20 cellular contexts compared by ENCODE assay signal in the genomic region with DNA sequence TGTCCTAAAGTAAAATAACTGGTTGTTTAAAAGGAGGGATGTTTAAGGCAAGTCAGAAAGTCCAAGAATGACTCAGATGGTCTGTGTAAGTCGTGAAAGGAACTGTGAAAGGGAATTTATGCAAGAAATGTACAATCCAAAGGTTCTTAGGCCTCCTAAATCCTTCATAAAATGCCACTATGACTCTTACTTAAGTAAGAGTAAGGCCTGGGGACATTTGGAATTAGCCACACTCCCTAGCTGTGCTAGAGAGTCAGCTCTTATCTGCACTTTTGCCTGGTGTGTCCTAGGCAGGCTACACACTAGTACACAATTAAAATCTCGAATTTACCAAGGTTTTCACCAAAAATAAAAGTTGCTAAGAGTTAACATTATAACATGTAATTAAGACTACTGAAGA.
A peak's percentile ranks its signal among the peaks of the same experiment; 100 is the strongest.
DNase-seq lines count a peak whose midpoint lies in the region; ATAC-seq and TF ChIP-seq lines count a peak whose summit lies in the region.
"Had no signal": no experiment of that assay in that cellular context is flagged by ENCODE, and none has a peak within 500 bp of the region (broad histone marks: within the 10 kb centered on the region; RNA-seq: fewer than 3 reads in every experiment).

No MANE protein-coding gene starts in this region.

- no peak for ATAC-seq in HG03108 (IDR thresholded peaks at IDR 0.05; ENCODE audit: unreplicated experiment)
- ATAC-seq in heart right ventricle: no peak

- CTCF ChIA-PET in CD8-positive, alpha-beta memory T cell (lab: Charles Lee): no interaction called here
- CTCF ChIA-PET in HEK293 (lab: Yijun Ruan, JAX): no interaction called here

- peaks cover 0 to 1% of the 10 kb centered on the region in 2 donors for H3K27me3 Mint-ChIP-seq in CD8-positive, alpha-beta memory T cell
- H3K27me3 Mint-ChIP-seq: CD4-positive, alpha-beta memory T cell; CD4-positive, CD25-positive, alpha-beta regulatory T cell had no signal

- H3K4me3 ChIP-seq in CD8-positive, alpha-beta memory T cell (ENCODE audit: low read length): no peak overlapping the region
- H3K4me3 ChIP-seq in HEK293 (ENCODE audit: low read depth, low read length): no peak overlapping the region
- no peak overlapping the region for H3K4me3 ChIP-seq in esophagus squamous epithelium
- no peak overlapping the region for H3K4me3 ChIP-seq in heart right ventricle
- H3K4me3 ChIP-seq: BLaER1 had no signal

- TF ChIP-seq CTCF in HEK293 (tag by site-specific recombination; IDR thresholded peaks at IDR 0.05) (no peak), esophagus squamous epithelium (IDR thresholded peaks at IDR 0.05) (no peak), heart right ventricle (IDR thresholded peaks at IDR 0.05) (no peak)

- no peak for DNase-seq in CD8-positive, alpha-beta memory T cell
- DNase-seq in OCI-M1 (lab: John Stamatoyannopoulos, UW) (peak; percentile 46), foreskin melanocyte (peak; percentile 22), esophagus squamous epithelium (lab: John Stamatoyannopoulos, UW) (no peak), heart right ventricle (no peak)
- no peak for DNase-seq in stimulated activated CD4-positive, alpha-beta T cell treated with anti-CD3 and anti-CD28 coated beads, Interleukin-15, amount 100 ng/mL, for 24 hours
- DNase-seq: 8988T; ACHN; BE2C; C1 segment of cervical spinal cord; Caco-2; Calu3; CD4-positive, alpha-beta memory T cell; CD4-positive, CD25-positive, alpha-beta regulatory T cell; DMS79 treated with DMSO at 0.1 percent for 48 hours; GF-D8 had no signal

- intact Hi-C loops in esophagus squamous epithelium (cut with DNase I): no loop called here
- intact Hi-C loops in heart right ventricle (cut with DNase I): no loop called here

- POLR2A ChIA-PET in CD8-positive, alpha-beta memory T cell (lab: Charles Lee): no interaction called here
- POLR2A ChIA-PET in HEK293 (lab: Yijun Ruan, JAX): no interaction called here

- H3K4me1 Mint-ChIP-seq in CD8-positive, alpha-beta memory T cell: no peaks in the 10 kb centered on the region
- H3K4me1 Mint-ChIP-seq: CD14-positive monocyte; CD4-positive, alpha-beta memory T cell; CD4-positive, CD25-positive, alpha-beta regulatory T cell had no signal

- peaks cover 0 to 4% (median 2%) of the 10 kb centered on the region in 5 donors for H3K9me3 Mint-ChIP-seq in CD8-positive, alpha-beta memory T cell

- H3K9me3 ChIP-seq in CD8-positive, alpha-beta memory T cell (ENCODE audit: low read length): no peaks in the 10 kb centered on the region
- H3K9me3 ChIP-seq in HEK293 (ENCODE audit: control insufficient read depth, insufficient read depth, low read depth, low read length) (peaks cover 9% of the 10 kb centered on the region), esophagus squamous epithelium (no peaks in the 10 kb centered on the region), heart right ventricle (peaks cover 0 to 7% (median 0%) of the 10 kb centered on the region in 11 donors)
- H3K9me3 ChIP-seq: BE2C, Caco-2 had no signal

- 37 to 48% methylated on average over 2 of the region's 2 CpGs for WGBS in esophagus squamous epithelium, 2 donors
- WGBS in heart right ventricle, 2 donors: 42 to 59% methylated on average over 2 of the region's 2 CpGs

- H3K4me1 ChIP-seq in CD8-positive, alpha-beta memory T cell (ENCODE audit: insufficient read depth, low read length): no peaks in the 10 kb centered on the region
- peaks cover 1% of the 10 kb centered on the region; the same call in 1 of the 2 replicates for H3K4me1 ChIP-seq in HEK293 (ENCODE audit: control insufficient read depth, insufficient read depth, low read length)
- H3K4me1 ChIP-seq in esophagus squamous epithelium: no peaks in the 10 kb centered on the region
- H3K4me1 ChIP-seq in heart right ventricle: no peaks in the 10 kb centered on the region
- H3K4me1 ChIP-seq: BE2C, BLaER1, Caco-2 had no signal

- H3K27ac Mint-ChIP-seq in CD8-positive, alpha-beta memory T cell: no peak overlapping the region
- H3K27ac Mint-ChIP-seq: CD14-positive monocyte; CD4-positive, alpha-beta memory T cell; CD4-positive, CD25-positive, alpha-beta regulatory T cell had no signal

- no peak for TF ChIP-seq POLR2A in esophagus squamous epithelium (IDR thresholded peaks at IDR 0.05)

- no peak overlapping the region for H3K4me3 Mint-ChIP-seq in CD8-positive, alpha-beta memory T cell
- H3K4me3 Mint-ChIP-seq: CD14-positive monocyte; CD4-positive, alpha-beta memory T cell; CD4-positive, CD25-positive, alpha-beta regulatory T cell had no signal

- H3K36me3 ChIP-seq in CD8-positive, alpha-beta memory T cell (ENCODE audit: insufficient read depth, low read length): no peaks in the 10 kb centered on the region
- H3K36me3 ChIP-seq in HEK293 (ENCODE audit: control insufficient read depth in 2 of 2, insufficient read depth in 1 of 2, low read length in 2 of 2): 0 out of 3 replicates have a peak, but pooled peaks cover 0 to 5% of the 10 kb centered on the region in 2 experiments
- no peaks in the 10 kb centered on the region for H3K36me3 ChIP-seq in esophagus squamous epithelium
- no peaks in the 10 kb centered on the region for H3K36me3 ChIP-seq in heart right ventricle
- H3K36me3 ChIP-seq: BE2C, BLaER1 had no signal

- H3K36me3 Mint-ChIP-seq in CD8-positive, alpha-beta memory T cell: no peaks in the 10 kb centered on the region
- H3K36me3 Mint-ChIP-seq: CD14-positive monocyte; CD4-positive, alpha-beta memory T cell; CD4-positive, CD25-positive, alpha-beta regulatory T cell had no signal

- H3K27me3 ChIP-seq in CD8-positive, alpha-beta memory T cell (ENCODE audit: insufficient read depth, low read length, poor library complexity, severe bottlenecking): no peaks in the 10 kb centered on the region
- H3K27me3 ChIP-seq in esophagus squamous epithelium (no peaks in the 10 kb centered on the region), heart right ventricle (peaks cover 0 to 2% (median 0%) of the 10 kb centered on the region in 7 donors)
- H3K27me3 ChIP-seq: BE2C, BLaER1 had no signal

- peak overlapping the region; percentile 57 for H3K27ac ChIP-seq in CD8-positive, alpha-beta memory T cell (ENCODE audit: low read depth, low read length)
- H3K27ac ChIP-seq in HEK293 (ENCODE audit: extremely low read depth, low read depth, low read length): no peak overlapping the region
- H3K27ac ChIP-seq in esophagus squamous epithelium: no peak overlapping the region
- H3K27ac ChIP-seq in heart right ventricle: no peak overlapping the region
- H3K27ac ChIP-seq: BLaER1 had no signal

TF ChIP-seq in HEK293, 187 proteins besides CTCF, POLR2A, EP300 and RAD21:
- TF ChIP-seq, protein P1, sequence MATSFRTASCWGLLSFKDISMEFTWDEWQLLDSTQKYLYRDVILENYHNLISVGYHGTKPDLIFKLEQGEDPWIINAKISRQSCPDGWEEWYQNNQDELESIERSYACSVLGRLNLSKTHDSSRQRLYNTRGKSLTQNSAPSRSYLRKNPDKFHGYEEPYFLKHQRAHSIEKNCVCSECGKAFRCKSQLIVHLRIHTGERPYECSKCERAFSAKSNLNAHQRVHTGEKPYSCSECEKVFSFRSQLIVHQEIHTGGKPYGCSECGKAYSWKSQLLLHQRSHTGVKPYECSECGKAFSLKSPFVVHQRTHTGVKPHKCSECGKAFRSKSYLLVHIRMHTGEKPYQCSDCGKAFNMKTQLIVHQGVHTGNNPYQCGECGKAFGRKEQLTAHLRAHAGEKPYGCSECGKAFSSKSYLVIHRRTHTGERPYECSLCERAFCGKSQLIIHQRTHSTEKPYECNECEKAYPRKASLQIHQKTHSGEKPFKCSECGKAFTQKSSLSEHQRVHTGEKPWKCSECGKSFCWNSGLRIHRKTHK (tag by site-specific recombination; IDR thresholded peaks at IDR 0.05): no peak
- TF ChIP-seq ZBTB8A (tag by site-specific recombination; IDR thresholded peaks at IDR 0.05) (no peak), SETDB1 (IDR thresholded peaks at IDR 0.05; ENCODE audit: insufficient read length, low read length) (peak; percentile 82), TRIM28 (IDR thresholded peaks at IDR 0.05; ENCODE audit: borderline replicate concordance, low read length) (peak; percentile 76; the same call in 1 of the 2 replicates), PRDM1 (tag by site-specific recombination; IDR thresholded peaks at IDR 0.05) (0 out of 2 replicates have a peak, but pooled peaks have one; percentile 19), ZNF292 (tag by site-specific recombination; IDR thresholded peaks at IDR 0.05; ENCODE audit: borderline replicate concordance, low read depth) (no peak), ZNF112 (tag by site-specific recombination; IDR thresholded peaks at IDR 0.05) (no peak)

Comparison
In these comparisons a context has a peak if more than half of its experiments do, and no peak if none do; other contexts are left out.
1. DNase-seq: peak in OCI-M1 (single experiment) and foreskin melanocyte (single experiment); none in CD8-positive, alpha-beta memory T cell (0 of 5), esophagus squamous epithelium (single experiment), heart right ventricle (0 of 2) and stimulated activated CD4-positive, alpha-beta T cell treated with anti-CD3 and anti-CD28 coated beads, Interleukin-15, amount 100 ng/mL, for 24 hours (single experiment).